ENCODE assay signal across 17 cellular contexts in genomic region chr1:59098668-59099067, GRCh38.
"Had no signal": no experiment of that assay in that cellular context is flagged by ENCODE, and none has a peak within 500 bp of the region (broad histone marks: within the 10 kb centered on the region; RNA-seq: fewer than 3 reads in every experiment).

No MANE protein-coding gene starts in this region.

- H3K4me1 ChIP-seq: left lung, suprapubic skin, thyroid gland, upper lobe of left lung, uterus had no signal

- H3K4me3 ChIP-seq: coronary artery, gastrocnemius medialis, left lung, lung, psoas muscle, smooth muscle cell, suprapubic skin, thyroid gland, upper lobe of left lung, uterus had no signal

- H3K27ac ChIP-seq: coronary artery, gastrocnemius medialis, left lung, psoas muscle, suprapubic skin, thyroid gland, upper lobe of left lung had no signal

- DNase-seq: effector CD8-positive, alpha-beta T cell; gastrocnemius medialis; immature natural killer cell; left lung; mesenchymal stem cell; naive B cell; psoas muscle; retina; stimulated activated CD4-positive, alpha-beta T cell treated with anti-CD3 and anti-CD28 coated beads, Interleukin-2, amount 100 ng/mL, for 48 hours; stimulated activated naive CD4-positive, alpha-beta T cell treated with Interleukin-2 at 50 U/mL for 16 hours; thyroid gland; upper lobe of left lung; uterus had no signal

- ATAC-seq: gastrocnemius medialis, left lung, psoas muscle had no signal

- H3K36me3 ChIP-seq: gastrocnemius medialis, left lung, suprapubic skin, thyroid gland, upper lobe of left lung, uterus had no signal

- H3K27me3 ChIP-seq: gastrocnemius medialis, left lung, suprapubic skin, thyroid gland, upper lobe of left lung, uterus had no signal

- H3K9me3 ChIP-seq: gastrocnemius medialis, psoas muscle, suprapubic skin, thyroid gland, upper lobe of left lung, uterus had no signal
